Comparison of ENCODE assay signal across 1 cellular context in genomic region chr6:2845880-2846208, GRCh38.
TF ChIP-seq lines count a peak whose summit lies in the region.

No MANE protein-coding gene starts in this region.

TF ChIP-seq in HCT116, 20 proteins besides CTCF, POLR2A, EP300 and RAD21 (continued from another document):
- TF ChIP-seq ATF3 (IDR thresholded peaks at IDR 0.05): no peak
- TF ChIP-seq EGR1 (IDR thresholded peaks at IDR 0.05; ENCODE audit: low read depth): no peak
- TF ChIP-seq EZH2 (IDR thresholded peaks at IDR 0.05): no peak
- no peak for TF ChIP-seq JUND (IDR thresholded peaks at IDR 0.05)
- TF ChIP-seq ZFX (IDR thresholded peaks at IDR 0.05): no peak
- TF ChIP-seq ZBTB33 (IDR thresholded peaks at IDR 0.05; ENCODE audit: extremely low read depth, insufficient replicate concordance, low read length): no peak
- TF ChIP-seq POLR2AphosphoS5 (IDR thresholded peaks at IDR 0.05; ENCODE audit: low read depth, low read length): no peak
- TF ChIP-seq CEBPB (IDR thresholded peaks at IDR 0.05; ENCODE audit: low read depth): no peak
- no peak for TF ChIP-seq ELF1 (IDR thresholded peaks at IDR 0.05; ENCODE audit: borderline replicate concordance, low read depth)
- no peak for TF ChIP-seq SRF (IDR thresholded peaks at IDR 0.05; ENCODE audit: low read depth)
- TF ChIP-seq SIN3A (IDR thresholded peaks at IDR 0.05; ENCODE audit: low read depth): no peak
